Comparison of ENCODE assay signal across 9 cellular contexts in genomic region chr7:114916261-114916892, GRCh38. TPM values are rescaled to one million over a fixed set of nuclear protein-coding genes. Genes with fewer than 3 reads are reported as not detected.
DNase-seq lines count a peak whose midpoint lies in the region; ATAC-seq and TF ChIP-seq lines count a peak whose summit lies in the region.
"Had no signal": no experiment of that assay in that cellular context is flagged by ENCODE, and none has a peak within 500 bp of the region (broad histone marks: within the 10 kb centered on the region; RNA-seq: fewer than 3 reads in every experiment).

No MANE protein-coding gene starts in this region.

- H3T11ph ChIP-seq in H9 (ENCODE audit: low read length): no peak overlapping the region

- H4K91ac ChIP-seq in H9 (ENCODE audit: insufficient read length, low read depth, low read length) (no peak overlapping the region), mesenchymal stem cell (ENCODE audit: low read length) (no peak overlapping the region)

- peaks cover under 1 to 14% of the 10 kb centered on the region in 2 donors for H3K36me3 Mint-ChIP-seq in activated naive CD4-positive, alpha-beta T cell treated with anti-CD3 and anti-CD28 coated beads, Interleukin-2, amount 50 U/mL, for 72 hours
- no peaks in the 10 kb centered on the region; a peak in 1 of 7 replicates for H3K36me3 Mint-ChIP-seq in H9 (ENCODE audit: insufficient read depth in 1 of 3, low read depth in 3 of 3)

- no CpG with 5 or more reads among the region's 6 CpGs for WGBS in H9 (ENCODE audit: extremely low coverage, insufficient read length, low lambda C conversion rate)
- WGBS in mesenchymal stem cell: 86% methylated on average over 6 of the region's 6 CpGs

- H3K9ac ChIP-seq in H9 (ENCODE audit: extremely low read depth, insufficient read length, low read length): no peak overlapping the region
- no peak overlapping the region for H3K9ac ChIP-seq in mesenchymal stem cell (ENCODE audit: low read length)

- H3K56ac ChIP-seq in H9 (ENCODE audit: insufficient read length, low read depth, low read length): no peak overlapping the region

- no peaks in the 10 kb centered on the region for H3K23me2 ChIP-seq in H9 (ENCODE audit: insufficient read length, low read depth, low read length, poor library complexity, severe bottlenecking)

- H3K36me3 ChIP-seq in mesenchymal stem cell (ENCODE audit: control insufficient read depth in 1 of 2, insufficient read depth in 2 of 2, low read depth in 1 of 2, low read length in 2 of 2): no peaks in the 10 kb centered on the region

- POLR2A ChIA-PET in GM10248 (lab: Yijun Ruan, JAX): no interaction called here

- H2AFZ ChIP-seq in H9 (ENCODE audit: low read length) (no peak overlapping the region), mesenchymal stem cell (ENCODE audit: low read depth, low read length) (no peak overlapping the region)

- H3K4me1 ChIP-seq in H9 (ENCODE audit: insufficient read depth, low read length) (no peaks in the 10 kb centered on the region), mesenchymal stem cell (ENCODE audit: control insufficient read depth, insufficient read depth, low read depth, low read length) (no peaks in the 10 kb centered on the region)

- H3K14ac ChIP-seq in H9 (ENCODE audit: insufficient read depth, low read length) (no peak overlapping the region), mesenchymal stem cell (ENCODE audit: low read length in 2 of 2) (no peak overlapping the region)

- H3K4me2 ChIP-seq in H9 (ENCODE audit: insufficient read depth, insufficient read length, low read length) (no peak overlapping the region), mesenchymal stem cell (ENCODE audit: low read length, poor library complexity, severe bottlenecking) (no peak overlapping the region)

- H3K27ac ChIP-seq in H9 (ENCODE audit: insufficient read length, low read depth, low read length) (no peak overlapping the region), mesenchymal stem cell (ENCODE audit: low read length, poor library complexity, severe bottlenecking) (no peak overlapping the region)

- no peak overlapping the region for H3K4me3 Mint-ChIP-seq in H9

- H3K79me2 ChIP-seq in H9 (ENCODE audit: insufficient read depth, low read length): no peaks in the 10 kb centered on the region

- peaks cover 4 to 5% of the 10 kb centered on the region in 2 experiments; a peak in 3 of 4 replicates for H3K4me1 Mint-ChIP-seq in H9

- no peak overlapping the region for H3K4me3 ChIP-seq in mesenchymal stem cell (ENCODE audit: insufficient read depth in 1 of 2, low read depth in 1 of 2, low read length in 2 of 2)

- no peak overlapping the region for H2BK5ac ChIP-seq in H9 (ENCODE audit: insufficient read length, low read length)
- no peak overlapping the region for H2BK5ac ChIP-seq in mesenchymal stem cell (ENCODE audit: low read depth, low read length, poor library complexity, severe bottlenecking)

- TF ChIP-seq CTCF in GM10248 (IDR thresholded peaks at IDR 0.05; ENCODE audit: control extremely low read depth, extremely low read depth, low read depth, missing control alignments) (no peak), H9 (conservative IDR thresholded peaks at IDR 0.05) (no peak)

- H3K27me3 ChIP-seq in H9 (ENCODE audit: insufficient read depth, low read length) (no peaks in the 10 kb centered on the region), mesenchymal stem cell (ENCODE audit: control insufficient read depth in 1 of 2, insufficient read depth in 1 of 2, low read length in 2 of 2) (no peaks in the 10 kb centered on the region)

- H2AK5ac ChIP-seq in H9 (ENCODE audit: insufficient read length, low read length) (no peak overlapping the region), mesenchymal stem cell (ENCODE audit: low read length, severe bottlenecking) (no peak overlapping the region)

- H3K9me3 ChIP-seq in H9 (ENCODE audit: control insufficient read depth, low read depth, low read length): no peaks in the 10 kb centered on the region
- no peaks in the 10 kb centered on the region for H3K9me3 ChIP-seq in mesenchymal stem cell (ENCODE audit: control insufficient read depth, low read length)

- H3K23ac ChIP-seq in H9 (ENCODE audit: insufficient read length, low read depth, low read length): no peak overlapping the region
- H3K23ac ChIP-seq in mesenchymal stem cell (ENCODE audit: low read length in 2 of 2): no peak overlapping the region

- H4K20me1 ChIP-seq in H9 (ENCODE audit: control insufficient read depth, insufficient read depth, insufficient read length): no peaks in the 10 kb centered on the region

- H2BK12ac ChIP-seq in H9 (ENCODE audit: insufficient read length, low read depth, low read length) (no peak overlapping the region), mesenchymal stem cell (ENCODE audit: low read length in 2 of 2) (no peak overlapping the region)

- H3K27me3 Mint-ChIP-seq in H9 (ENCODE audit: low read depth): peaks cover 15% of the 10 kb centered on the region

- H3K79me1 ChIP-seq in H9 (ENCODE audit: insufficient read depth, low read depth, low read length, poor library complexity, severe bottlenecking): no peaks in the 10 kb centered on the region
- no peaks in the 10 kb centered on the region for H3K79me1 ChIP-seq in mesenchymal stem cell (replicated peaks; ENCODE audit: low read length, poor library complexity, severe bottlenecking)

- no peak overlapping the region for H4K5ac ChIP-seq in H9 (ENCODE audit: insufficient read length, low read depth, low read length)

- no peak overlapping the region for H2BK120ac ChIP-seq in H9 (ENCODE audit: low read depth, low read length, poor library complexity, severe bottlenecking)
- no peak overlapping the region for H2BK120ac ChIP-seq in mesenchymal stem cell (ENCODE audit: low read depth, low read length)

- ATAC-seq in GM19395 (IDR thresholded peaks at IDR 0.05; ENCODE audit: unreplicated experiment): peak; percentile 96
- peak; percentile 91 for ATAC-seq in HG03103 (IDR thresholded peaks at IDR 0.05; ENCODE audit: low read depth, unreplicated experiment)
- ATAC-seq in activated naive CD4-positive, alpha-beta T cell treated with anti-CD3 and anti-CD28 coated beads, Interleukin-2, amount 50 U/mL, for 72 hours: peak; percentile 91 to 95

- peaks cover 0 to 7% of the 10 kb centered on the region in 2 donors for H3K9me3 Mint-ChIP-seq in activated naive CD4-positive, alpha-beta T cell treated with anti-CD3 and anti-CD28 coated beads, Interleukin-2, amount 50 U/mL, for 72 hours
- no peaks in the 10 kb centered on the region for H3K9me3 Mint-ChIP-seq in H9

- CTCF ChIA-PET in GM10248 (lab: Yijun Ruan, JAX): interaction anchor here (0.9 to 2.9 kb wide), 6 partner anchors 10 to 301 kb away, joined by 3 to 13 read pairs (median 8); no protein-coding TSS in a partner anchor

- H3K4ac ChIP-seq in H9 (ENCODE audit: low read depth, low read length) (no peak overlapping the region), mesenchymal stem cell (ENCODE audit: low read depth in 1 of 2, low read length in 2 of 2) (no peak overlapping the region)

- H3K27ac Mint-ChIP-seq in activated naive CD4-positive, alpha-beta T cell treated with anti-CD3 and anti-CD28 coated beads, Interleukin-2, amount 50 U/mL, for 72 hours: peak overlapping the region; percentile 87 to 96
- H3K27ac Mint-ChIP-seq in H9: no peak overlapping the region

- peak; percentile 55 for DNase-seq in GM10248 (ENCODE audit: extremely low spot score)
- peak in 1 of 2 donors; percentile 38 for DNase-seq in activated naive CD4-positive, alpha-beta T cell treated with anti-CD3 and anti-CD28 coated beads, Interleukin-2, amount 50 U/mL, for 72 hours (ENCODE audit: low spot score in 2 of 2)
- no peak for DNase-seq in H9
- DNase-seq in GDM1 (lab: John Stamatoyannopoulos, UW): no peak
- no peak for DNase-seq in foreskin melanocyte
- no peak for DNase-seq in mesenchymal stem cell
- DNase-seq: anterior cingulate cortex had no signal

- no peak overlapping the region for H4K8ac ChIP-seq in H9 (replicated peaks; ENCODE audit: insufficient read length, low read depth, low read length)
- no peak overlapping the region for H4K8ac ChIP-seq in mesenchymal stem cell (ENCODE audit: low read length)

- H2BK15ac ChIP-seq in H9 (ENCODE audit: low read depth, low read length) (no peak overlapping the region), mesenchymal stem cell (ENCODE audit: low read depth, poor library complexity, severe bottlenecking) (no peak overlapping the region)

- H2BK20ac ChIP-seq in H9 (ENCODE audit: low read depth, low read length, poor library complexity, severe bottlenecking): no peak overlapping the region

- H3K18ac ChIP-seq in H9 (ENCODE audit: insufficient read length, low read depth, low read length): no peak overlapping the region
- H3K18ac ChIP-seq in mesenchymal stem cell (ENCODE audit: low read depth in 1 of 2, low read length in 2 of 2): no peak overlapping the region

RNA-seq across cellular contexts. Expression of gene MDFIC, which starts 5.5 kb away (rescaled TPM):
- 10 to 100 TPM; 41.0 to 86.0 TPM for total RNA-seq in activated naive CD4-positive, alpha-beta T cell treated with anti-CD3 and anti-CD28 coated beads, Interleukin-2, amount 50 U/mL, for 72 hours
- 2.0 and 2.1 TPM in 2 replicates for total RNA-seq in H9 (2021)
- polyA plus RNA-seq in mesenchymal stem cell (2013, experiment 1 of 2): 19.8 TPM
- polyA plus RNA-seq in mesenchymal stem cell (2013, experiment 2 of 2): 22.1 TPM

Comparison
In these comparisons a context has a peak if more than half of its experiments do, and no peak if none do; other contexts are left out.
1. H3K27ac Mint-ChIP-seq: peak in activated naive CD4-positive, alpha-beta T cell treated with anti-CD3 and anti-CD28 coated beads, Interleukin-2, amount 50 U/mL, for 72 hours (2 of 2); none in H9 (0 of 3).
2. RNA of gene MDFIC, which starts 5.5 kb away (total RNA-seq): 41.0 to 86.0 TPM in activated naive CD4-positive, alpha-beta T cell treated with anti-CD3 and anti-CD28 coated beads, Interleukin-2, amount 50 U/mL, for 72 hours; 2.0 to 2.1 TPM in H9; every median in the first group is over 10 times any median in the second.
3. Peak in every context shown above with its lines, with median percentiles within 50 percentile points of each other: ATAC-seq.